16 cellular contexts compared by ENCODE assay signal in the genomic region with DNA sequence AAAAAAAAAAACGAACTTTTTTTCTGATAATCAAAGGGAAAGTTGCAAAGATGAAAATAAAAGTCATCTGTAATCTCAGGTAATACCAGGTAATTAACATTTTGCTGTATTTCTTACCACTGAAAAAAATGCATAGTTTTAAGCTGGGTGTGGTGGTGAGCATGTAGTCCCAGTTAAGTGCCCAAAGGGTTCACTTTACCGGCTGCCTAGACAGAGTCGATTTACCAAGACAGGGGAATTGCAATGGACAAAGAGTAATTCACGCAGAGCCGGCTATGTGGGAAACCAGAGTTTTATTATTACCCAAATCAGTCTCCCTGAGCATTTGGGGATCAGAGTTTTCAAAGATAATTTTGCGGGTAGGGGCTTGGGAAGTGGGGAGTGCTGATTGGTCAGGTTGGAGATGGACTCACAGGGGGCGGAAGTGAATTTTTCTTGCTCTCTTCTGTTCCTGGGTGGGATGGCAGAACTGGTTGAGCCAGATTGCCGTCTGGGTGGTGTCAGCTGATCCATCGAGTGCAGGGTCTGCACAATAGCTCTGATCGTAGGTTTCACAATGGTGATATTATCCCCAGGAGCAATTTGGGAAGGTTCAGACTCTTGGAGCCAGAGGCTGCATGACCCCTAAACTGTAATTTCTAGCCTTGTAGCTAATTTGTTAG. TPM values are rescaled to one million over a fixed set of nuclear protein-coding genes. Genes with fewer than 3 reads are reported as not detected.
DNase-seq lines count a peak whose midpoint lies in the region; FAIRE-seq and TF ChIP-seq lines count a peak whose summit lies in the region.
"Had no signal": no experiment of that assay in that cellular context is flagged by ENCODE, and none has a peak within 500 bp of the region (broad histone marks: within the 10 kb centered on the region; RNA-seq: fewer than 3 reads in every experiment).

No MANE protein-coding gene starts in this region.

- H3K9me3 Mint-ChIP-seq in Caco-2 (ENCODE audit: unreplicated experiment), result no peaks in the 10 kb centered on the region

- H4K8ac ChIP-seq in mesendoderm (ENCODE audit: low read depth, low read length), result peak overlapping the region; percentile 81

- no peaks in the 10 kb centered on the region for H3K36me3 Mint-ChIP-seq in Caco-2 (ENCODE audit: insufficient read depth, unreplicated experiment)

- WGBS in mesendoderm (ENCODE audit: extremely low coverage, insufficient coverage, low lambda C conversion rate), result no CpG with 5 or more reads among the region's 10 CpGs

- no peak overlapping the region for H4K5ac ChIP-seq in mesendoderm (ENCODE audit: low read length)

- H2AK5ac ChIP-seq in mesendoderm (ENCODE audit: low read length), result no peak overlapping the region

- H3K27me3 Mint-ChIP-seq in Caco-2 (ENCODE audit: insufficient read depth, unreplicated experiment), result no peaks in the 10 kb centered on the region

- H3K4me3 ChIP-seq in Caco-2 (ENCODE audit: low read depth, low read length), result no peak overlapping the region
- no peak overlapping the region for H3K4me3 ChIP-seq in HEK293 (ENCODE audit: low read depth, low read length)
- H3K4me3 ChIP-seq in bronchial epithelial cell (ENCODE audit: low read depth, low read length), result no peak overlapping the region
- no peak overlapping the region for H3K4me3 ChIP-seq in mesendoderm (ENCODE audit: low read length)
- H3K4me3 ChIP-seq: SK-N-MC had no signal

- H3K79me1 ChIP-seq in mesendoderm (ENCODE audit: low read length), result no peaks in the 10 kb centered on the region

- intact Hi-C loops in Caco-2 (cut with micrococcal nuclease; ENCODE audit: unreplicated experiment), result loop anchor here (5.0 kb wide), 1 partner anchor 224 kb away; a partner anchor contains a TSS

- no peak overlapping the region for H2BK5ac ChIP-seq in mesendoderm (ENCODE audit: low read length)

- H3K9ac ChIP-seq in mesendoderm (ENCODE audit: low read length), result no peak overlapping the region
- H3K9ac ChIP-seq: KMS-11 had no signal

- BruUV-seq in Caco-2 (replicated peaks; lab: Mats Ljungman, UMichigan), result no TSS peak

- H3K4me3 Mint-ChIP-seq in Caco-2 (ENCODE audit: unreplicated experiment), result peak overlapping the region; percentile 33

- H3K4ac ChIP-seq in mesendoderm (ENCODE audit: low read depth, low read length), result no peak overlapping the region

- DNase-seq in Caco-2 (peak in 1 of 2 experiments; percentile 27), bronchial epithelial cell (ENCODE audit: low read depth) (peak; percentile 25), mesendoderm (peak; percentile 40), GM19240 (ENCODE audit: insufficient read length, low spot score) (no peak), globus pallidus (ENCODE audit: low spot score) (no peak), GM10248 (ENCODE audit: extremely low spot score) (no peak), HT-29 (ENCODE audit: low spot score) (no peak)
- DNase-seq: AML-193, DMS79, GDM1, NCI-H1092 treated with DMSO at 0.1 percent for 48 hours, NCI-H187 treated with DMSO at 0.1 percent for 48 hours had no signal

- H3K4me1 Mint-ChIP-seq in Caco-2 (ENCODE audit: low read depth, unreplicated experiment), result peaks cover 13% of the 10 kb centered on the region

- CTCF ChIA-PET in Caco-2 (lab: Charles Lee) (interaction anchor here (0.7 kb wide), 1 partner anchor 22 kb away, joined by 3 read pairs; no protein-coding TSS in a partner anchor), HEK293 (lab: Yijun Ruan, JAX) (interaction anchor here (0.6 to 1.6 kb wide), 2 partner anchors 10 to 23 kb away, joined by 3 to 4 read pairs; no protein-coding TSS in a partner anchor), GM10248 (lab: Yijun Ruan, JAX) (interaction anchor here (1.0 to 2.8 kb wide), 3 partner anchors 9 to 24 kb away, joined by 3 to 12 read pairs (median 6); no protein-coding TSS in a partner anchor)

- H3K4me2 ChIP-seq in mesendoderm (ENCODE audit: low read length), result no peak overlapping the region
- H3K4me2 ChIP-seq: KMS-11 had no signal

- H3K79me2 ChIP-seq in mesendoderm (ENCODE audit: control insufficient read depth, insufficient read depth, low read length), result no peaks in the 10 kb centered on the region

- H3K27me3 ChIP-seq in Caco-2 (replicated peaks; ENCODE audit: control insufficient read depth, insufficient read depth, low read length), result no peaks in the 10 kb centered on the region
- no peaks in the 10 kb centered on the region for H3K27me3 ChIP-seq in bronchial epithelial cell (ENCODE audit: control insufficient read depth, insufficient read depth, low read length)
- H3K27me3 ChIP-seq in mesendoderm (ENCODE audit: insufficient read depth, low read length, poor library complexity), result no peaks in the 10 kb centered on the region

- H3K9me3 ChIP-seq in Caco-2 (no peaks in the 10 kb centered on the region), HEK293 (ENCODE audit: control insufficient read depth, insufficient read depth, low read depth, low read length) (no peaks in the 10 kb centered on the region)

- H3K36me3 ChIP-seq in Caco-2 (ENCODE audit: control insufficient read depth, insufficient read depth, low read length), result no peaks in the 10 kb centered on the region
- H3K36me3 ChIP-seq in HEK293 (ENCODE audit: control insufficient read depth in 2 of 2, insufficient read depth in 1 of 2, low read length in 2 of 2), result no peaks in the 10 kb centered on the region
- no peaks in the 10 kb centered on the region for H3K36me3 ChIP-seq in bronchial epithelial cell (ENCODE audit: control insufficient read depth, insufficient read depth, low read length)
- H3K36me3 ChIP-seq in mesendoderm (ENCODE audit: control insufficient read depth, insufficient read depth, low read length), result no peaks in the 10 kb centered on the region

- H3K18ac ChIP-seq in mesendoderm (ENCODE audit: low read length), result no peak overlapping the region

- H3K56ac ChIP-seq in mesendoderm (ENCODE audit: low read length), result no peak overlapping the region

- no peak for FAIRE-seq in bronchial epithelial cell (lab: Jason Lieb, UNC)

- no peak overlapping the region for H3K27ac Mint-ChIP-seq in Caco-2 (ENCODE audit: unreplicated experiment)

- H2BK15ac ChIP-seq in mesendoderm (replicated peaks; ENCODE audit: low read depth), result no peak overlapping the region

- POLR2A ChIA-PET in Caco-2 (lab: Charles Lee) (no interaction called here), HEK293 (lab: Yijun Ruan, JAX) (no interaction called here), GM10248 (lab: Yijun Ruan, JAX) (no interaction called here)

- H3K27ac ChIP-seq in HEK293 (ENCODE audit: extremely low read depth, low read depth, low read length) (no peak overlapping the region), mesendoderm (ENCODE audit: low read depth, low read length) (no peak overlapping the region)
- H3K27ac ChIP-seq: HL-60, KMS-11, SK-N-MC had no signal

- TF ChIP-seq CTCF in Caco-2 (IDR thresholded peaks at IDR 0.05; ENCODE audit: insufficient read depth in 1 of 2, low read depth in 1 of 2, low read length in 1 of 2, severe bottlenecking in 1 of 2, unreplicated experiment in 1 of 2), result no peak
- no peak for TF ChIP-seq CTCF in HEK293 (tag by site-specific recombination; IDR thresholded peaks at IDR 0.05)
- no peak for TF ChIP-seq CTCF in bronchial epithelial cell (IDR thresholded peaks at IDR 0.05; ENCODE audit: insufficient read depth, low read length, severe bottlenecking)
- TF ChIP-seq CTCF in GM10248 (IDR thresholded peaks at IDR 0.05; ENCODE audit: control extremely low read depth, extremely low read depth, low read depth, missing control alignments), result no peak

- no peak overlapping the region for H2BK120ac ChIP-seq in mesendoderm (ENCODE audit: low read depth, low read length)

- H3K4me1 ChIP-seq in Caco-2 (peaks cover 3% of the 10 kb centered on the region; the same call in 1 of the 2 replicates), HEK293 (ENCODE audit: control insufficient read depth, insufficient read depth, low read length) (peaks cover 5% of the 10 kb centered on the region), mesendoderm (ENCODE audit: control insufficient read depth, low read depth, low read length) (no peaks in the 10 kb centered on the region)

- no peak overlapping the region for H3K23ac ChIP-seq in mesendoderm (ENCODE audit: low read length)

TF ChIP-seq in HEK293, 187 proteins besides CTCF, POLR2A, EP300 and RAD21:
- TF ChIP-seq ZNF121 (tag by site-specific recombination; IDR thresholded peaks at IDR 0.05), result no peak
- TF ChIP-seq, protein P1, sequence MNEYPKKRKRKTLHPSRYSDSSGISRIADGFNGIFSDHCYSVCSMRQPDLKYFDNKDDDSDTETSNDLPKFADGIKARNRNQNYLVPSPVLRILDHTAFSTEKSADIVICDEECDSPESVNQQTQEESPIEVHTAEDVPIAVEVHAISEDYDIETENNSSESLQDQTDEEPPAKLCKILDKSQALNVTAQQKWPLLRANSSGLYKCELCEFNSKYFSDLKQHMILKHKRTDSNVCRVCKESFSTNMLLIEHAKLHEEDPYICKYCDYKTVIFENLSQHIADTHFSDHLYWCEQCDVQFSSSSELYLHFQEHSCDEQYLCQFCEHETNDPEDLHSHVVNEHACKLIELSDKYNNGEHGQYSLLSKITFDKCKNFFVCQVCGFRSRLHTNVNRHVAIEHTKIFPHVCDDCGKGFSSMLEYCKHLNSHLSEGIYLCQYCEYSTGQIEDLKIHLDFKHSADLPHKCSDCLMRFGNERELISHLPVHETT (tag by site-specific recombination; IDR thresholded peaks at IDR 0.05), result no peak
- TF ChIP-seq SP2 (tag by site-specific recombination; IDR thresholded peaks at IDR 0.05), result no peak
- TF ChIP-seq ZNF335 (tag by site-specific recombination; conservative IDR thresholded peaks at IDR 0.05), result 0 out of 2 replicates have a peak, but pooled peaks have one; percentile 3
- TF ChIP-seq EGR2 (tag by site-specific recombination; IDR thresholded peaks at IDR 0.05; ENCODE audit: low read depth), result no peak
- TF ChIP-seq ZNF350 (tag by site-specific recombination; IDR thresholded peaks at IDR 0.05), result no peak
- no peak for TF ChIP-seq REPIN1 (tag by site-specific recombination; IDR thresholded peaks at IDR 0.05; ENCODE audit: low read depth)
- no peak for TF ChIP-seq KLF10 (tag by site-specific recombination; IDR thresholded peaks at IDR 0.05)
- TF ChIP-seq BCL11B (tag by site-specific recombination; IDR thresholded peaks at IDR 0.05; ENCODE audit: low read depth), result no peak

RNA-seq across cellular contexts. Expression of gene RPF2, which starts 51.9 kb away (rescaled TPM):
- total RNA-seq in Caco-2 (2022) (41.4 and 42.9 TPM in 2 replicates), bronchial epithelial cell (14.6 and 19.5 TPM in 2 replicates)
- 101 TPM for polyA plus RNA-seq in mesendoderm (2013, experiment 1 of 2)
- 102 TPM for polyA plus RNA-seq in mesendoderm (2013, experiment 2 of 2)
- 14.7 and 15.1 TPM in 2 replicates for total RNA-seq in HT-29 (2014; rRNA removed; shearing (Covaris generic))

RNA-seq across cellular contexts. Expression of gene SLC16A10, which starts 53.5 kb away (rescaled TPM):
- total RNA-seq in Caco-2 (2022), result 13.6 and 14.2 TPM in 2 replicates
- under 0.01 and 0.26 TPM in 2 replicates for total RNA-seq in bronchial epithelial cell
- polyA plus RNA-seq in mesendoderm (2013, experiment 1 of 2), result 3.8 TPM
- 3.9 TPM for polyA plus RNA-seq in mesendoderm (2013, experiment 2 of 2)
- total RNA-seq in HT-29 (2014; rRNA removed; shearing (Covaris generic)), result 0.76 TPM in 1 of 2 replicates, not detected in the other

Comparison
In these comparisons a context has a peak if more than half of its experiments do, and no peak if none do; other contexts are left out.
1. DNase-seq: peak in bronchial epithelial cell (single experiment) and mesendoderm (single experiment); none in GM19240 (single experiment), globus pallidus (single experiment), GM10248 (single experiment) and HT-29 (single experiment).